14 cellular contexts compared by ENCODE assay signal in the genomic region with DNA sequence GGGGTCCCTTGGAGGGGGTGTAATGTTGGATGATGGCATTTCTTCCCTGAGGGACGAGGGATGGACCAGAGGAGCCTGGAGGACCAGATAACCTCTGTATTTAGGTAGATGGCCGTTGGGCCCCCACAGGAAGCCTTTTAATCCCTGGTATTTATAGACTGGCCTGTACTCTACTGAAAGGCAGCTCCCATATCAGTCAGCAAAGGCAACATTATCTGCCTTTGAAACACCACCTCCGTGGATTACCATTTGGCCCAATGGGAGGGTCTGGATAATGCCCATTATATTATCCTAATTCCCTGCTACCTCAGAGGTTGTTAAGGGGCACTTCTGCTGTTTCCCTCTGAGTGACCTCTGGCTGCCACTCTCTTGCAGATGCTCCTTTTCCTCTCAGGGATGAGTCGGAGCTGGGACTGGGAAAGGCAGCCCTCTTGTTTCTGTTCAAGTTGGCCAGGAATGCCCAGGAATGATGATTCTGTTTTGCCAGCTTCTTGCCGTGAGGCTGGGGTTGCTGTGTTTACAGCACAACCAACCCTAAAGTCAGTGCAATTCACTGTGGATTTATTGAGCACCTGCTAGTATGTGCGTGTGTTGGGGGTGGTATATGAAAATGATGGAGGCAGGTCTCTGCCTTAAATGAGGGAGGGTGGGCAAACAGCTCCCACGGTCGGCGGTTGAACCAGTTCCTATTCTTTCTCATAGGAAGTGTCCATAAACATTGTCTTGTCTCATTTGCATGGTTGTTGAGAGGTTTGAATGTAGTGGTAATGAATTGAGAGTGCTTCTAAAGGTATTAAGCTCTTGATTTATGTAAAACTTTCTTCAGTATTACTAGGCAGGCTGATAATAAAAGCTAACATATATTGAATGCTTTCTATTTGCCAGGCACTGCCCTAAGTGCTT. TPM values are rescaled to one million over a fixed set of nuclear protein-coding genes. Genes with fewer than 3 reads are reported as not detected.
A peak's percentile ranks its signal among the peaks of the same experiment; 100 is the strongest.
DNase-seq lines count a peak whose midpoint lies in the region; ATAC-seq and TF ChIP-seq lines count a peak whose summit lies in the region.
"Had no signal": no experiment of that assay in that cellular context is flagged by ENCODE, and none has a peak within 500 bp of the region (broad histone marks: within the 10 kb centered on the region; RNA-seq: fewer than 3 reads in every experiment).

No MANE protein-coding gene starts in this region.

- H3K4me3 Mint-ChIP-seq in activated naive CD8-positive, alpha-beta T cell: no peak overlapping the region

- peaks cover 87% of the 10 kb centered on the region for H3K4me1 Mint-ChIP-seq in activated naive CD8-positive, alpha-beta T cell (ENCODE audit: low read depth)

- TF ChIP-seq CTCF in AG10803 (conservative IDR thresholded peaks at IDR 0.05; ENCODE audit: low read length) (no peak), GM12864 (IDR thresholded peaks at IDR 0.05; ENCODE audit: low read depth, low read length, missing control alignments) (no peak), foreskin keratinocyte (conservative IDR thresholded peaks at IDR 0.05) (no peak)

- no peaks in the 10 kb centered on the region for H3K27me3 Mint-ChIP-seq in activated naive CD8-positive, alpha-beta T cell

- H3K4me1 ChIP-seq in foreskin keratinocyte: no peaks in the 10 kb centered on the region

- H3K9me3 Mint-ChIP-seq in activated naive CD8-positive, alpha-beta T cell (ENCODE audit: low read depth): no peaks in the 10 kb centered on the region

- peaks cover 4% of the 10 kb centered on the region for H3K36me3 Mint-ChIP-seq in activated naive CD8-positive, alpha-beta T cell

- no peak overlapping the region for H3K4me3 ChIP-seq in AG10803 (ENCODE audit: low read length)
- H3K4me3 ChIP-seq in GM12864 (ENCODE audit: low read depth, low read length): peak overlapping the region; percentile 35; the same call in 1 of the 2 replicates
- H3K4me3 ChIP-seq: suprapubic skin had no signal

- ATAC-seq in foreskin keratinocyte: no peak
- ATAC-seq in HG02970 (IDR thresholded peaks at IDR 0.05; ENCODE audit: low FRiP score, unreplicated experiment): no peak
- no peak for ATAC-seq in esophagus mucosa
- ATAC-seq: HCT116 had no signal

- H3K27ac Mint-ChIP-seq in activated naive CD8-positive, alpha-beta T cell: peak overlapping the region; percentile 4

- H3K27ac ChIP-seq in foreskin keratinocyte: no peak overlapping the region
- H3K27ac ChIP-seq: suprapubic skin had no signal

- DNase-seq in AG10803 (ENCODE audit: low read depth) (peak; percentile 34), GM12864 (ENCODE audit: low read depth) (no peak), HT1080 (ENCODE audit: low read depth) (peak; percentile 27), foreskin keratinocyte (no peak), NK-92 (lab: John Stamatoyannopoulos, UW; ENCODE audit: unreplicated experiment) (no peak)
- DNase-seq: GF-D8, Right ventricle myocardium superior had no signal

- H3K27me3 ChIP-seq in foreskin keratinocyte: no peaks in the 10 kb centered on the region
- H3K27me3 ChIP-seq: suprapubic skin had no signal

RNA-seq across cellular contexts. Expression of gene SUSD6, which starts 18.1 kb away (rescaled TPM):
- total RNA-seq in HT1080 (2014; rRNA removed; shearing (Covaris generic)): 2.7 and 4.3 TPM in 2 replicates
- polyA plus RNA-seq in HT1080 (2015; cell fraction: cytosol; rRNA removed): 6.8 and 8.2 TPM in 2 replicates
- polyA plus RNA-seq in HT1080 (2015; cell fraction: nucleus; rRNA removed): 16.3 and 18.7 TPM in 2 replicates
- total RNA-seq in foreskin keratinocyte (14.5 and 17.4 TPM in 2 replicates), esophagus mucosa (35.2 TPM)
- polyA plus RNA-seq in foreskin keratinocyte: 5.4 and 5.9 TPM in 2 replicates

RNA-seq across cellular contexts. Expression of gene CCDC177, which starts 54.8 kb away (rescaled TPM):
- not detected in 2 replicates for total RNA-seq in HT1080 (2014; rRNA removed; shearing (Covaris generic))
- polyA plus RNA-seq in HT1080 (2015; cell fraction: cytosol; rRNA removed): not detected in 2 replicates
- not detected in 2 replicates for polyA plus RNA-seq in HT1080 (2015; cell fraction: nucleus; rRNA removed)
- not detected in 2 replicates for total RNA-seq in foreskin keratinocyte
- not detected in 2 replicates for polyA plus RNA-seq in foreskin keratinocyte
- total RNA-seq in esophagus mucosa: not detected
- total RNA-seq: endothelial cell of umbilical vein, Right ventricle myocardium superior, skeletal muscle tissue had no signal
- polyA plus RNA-seq: endothelial cell of umbilical vein had no signal

Comparison
In these comparisons a context has a peak if more than half of its experiments do, and no peak if none do; other contexts are left out.
1. DNase-seq: peak in AG10803 (single experiment) and HT1080 (single experiment); none in GM12864 (single experiment), foreskin keratinocyte (0 of 2) and NK-92 (single experiment).